8 cellular contexts compared by ENCODE assay signal in genomic region chr7:151570366-151570915, GRCh38. TPM values are rescaled to one million over a fixed set of nuclear protein-coding genes. Genes with fewer than 3 reads are reported as not detected.
DNase-seq lines count a peak whose midpoint lies in the region; ATAC-seq and TF ChIP-seq lines count a peak whose summit lies in the region.

No MANE protein-coding gene starts in this region.

- DNase-seq in DMS53 treated with DMSO at 0.1 percent for 48 hours (lab: John Stamatoyannopoulos, UW; ENCODE audit: unreplicated experiment) = peak; percentile 16
- peak; percentile 18 to 46 for DNase-seq in Kasumi-1 (lab: John Stamatoyannopoulos, UW)
- no peak for DNase-seq in mammary epithelial cell
- no peak for DNase-seq in neural crest cell (ENCODE audit: low read depth, low spot score)
- no peak for DNase-seq in endothelial cell (ENCODE audit: low spot score)
- no peak for DNase-seq in ureter (ENCODE audit: low spot score)
- no peak for DNase-seq in activated naive CD4-positive, alpha-beta T cell treated with anti-CD3 and anti-CD28 coated beads, Interleukin-2, amount 50 U/mL, for 72 hours (ENCODE audit: low spot score in 2 of 2)

- BruUV-seq in mammary epithelial cell (replicated peaks; lab: Mats Ljungman, UMichigan) = no TSS peak

- dilution Hi-C loops in mammary epithelial cell (cut with HindIII; ENCODE audit: low sequenced_read_pairs) = no loop called here

- no peaks in the 10 kb centered on the region for H3K27me3 ChIP-seq in mammary epithelial cell (ENCODE audit: insufficient read depth, low read length)

- H3K4me1 Mint-ChIP-seq in neural crest cell (no peaks in the 10 kb centered on the region), endothelial cell (ENCODE audit: unreplicated experiment) (no peaks in the 10 kb centered on the region)

- H3K27ac ChIP-seq in mammary epithelial cell (ENCODE audit: insufficient read depth, low read depth, low read length) = no peak overlapping the region

- no peak for ATAC-seq in esophagus mucosa
- ATAC-seq in activated naive CD4-positive, alpha-beta T cell treated with anti-CD3 and anti-CD28 coated beads, Interleukin-2, amount 50 U/mL, for 72 hours = no peak

- H3K4me2 ChIP-seq in mammary epithelial cell (ENCODE audit: insufficient read depth, low read depth, low read length) = no peak overlapping the region

- peaks cover 7% of the 10 kb centered on the region for H3K36me3 ChIP-seq in mammary epithelial cell (ENCODE audit: insufficient read depth, low read length)

- CTCF ChIA-PET in mammary epithelial cell (lab: Charles Lee; ENCODE audit: low non-redundant PET) = no interaction called here

- H3K27me3 Mint-ChIP-seq in neural crest cell (ENCODE audit: low read depth) (no peaks in the 10 kb centered on the region), endothelial cell (ENCODE audit: unreplicated experiment) (no peaks in the 10 kb centered on the region)

- no peak overlapping the region for H3K4me3 ChIP-seq in mammary epithelial cell (replicated peaks in 1 of 3; ENCODE audit: insufficient read depth in 1 of 3, low read depth in 2 of 3, low read length in 3 of 3)

- no peak overlapping the region for H2AFZ ChIP-seq in mammary epithelial cell (ENCODE audit: low read depth, low read length)

- H3K9me3 ChIP-seq in mammary epithelial cell (replicated peaks; ENCODE audit: insufficient read depth, low read length) = no peaks in the 10 kb centered on the region

- H4K20me1 ChIP-seq in mammary epithelial cell (ENCODE audit: insufficient read depth, low read length) = no peaks in the 10 kb centered on the region

- H3K4me1 ChIP-seq in mammary epithelial cell (ENCODE audit: insufficient read depth, low read length) = peaks cover 10% of the 10 kb centered on the region

- in situ Hi-C loops in mammary epithelial cell (cut with MboI; ENCODE audit: low sequenced_read_pairs in 2 of 2) = no loop called here

- no peaks in the 10 kb centered on the region for H3K9me3 Mint-ChIP-seq in neural crest cell
- H3K9me3 Mint-ChIP-seq in endothelial cell (ENCODE audit: unreplicated experiment) = no peaks in the 10 kb centered on the region
- no peaks in the 10 kb centered on the region for H3K9me3 Mint-ChIP-seq in activated naive CD4-positive, alpha-beta T cell treated with anti-CD3 and anti-CD28 coated beads, Interleukin-2, amount 50 U/mL, for 72 hours

- H3K27ac Mint-ChIP-seq in neural crest cell (ENCODE audit: unreplicated experiment) (no peak overlapping the region), endothelial cell (ENCODE audit: unreplicated experiment) (no peak overlapping the region)
- no peak overlapping the region for H3K27ac Mint-ChIP-seq in activated naive CD4-positive, alpha-beta T cell treated with anti-CD3 and anti-CD28 coated beads, Interleukin-2, amount 50 U/mL, for 72 hours

- no peak overlapping the region for H3K4me3 Mint-ChIP-seq in neural crest cell
- no peak overlapping the region for H3K4me3 Mint-ChIP-seq in endothelial cell (ENCODE audit: unreplicated experiment)

- H3K79me2 ChIP-seq in mammary epithelial cell (ENCODE audit: insufficient read depth, low read length) = peaks cover 4% of the 10 kb centered on the region

- peaks cover 2% of the 10 kb centered on the region for H3K36me3 Mint-ChIP-seq in neural crest cell (ENCODE audit: low read depth)
- no peaks in the 10 kb centered on the region for H3K36me3 Mint-ChIP-seq in endothelial cell (ENCODE audit: low read depth, unreplicated experiment)
- H3K36me3 Mint-ChIP-seq in activated naive CD4-positive, alpha-beta T cell treated with anti-CD3 and anti-CD28 coated beads, Interleukin-2, amount 50 U/mL, for 72 hours = no peaks in the 10 kb centered on the region

- TF ChIP-seq CTCF in mammary epithelial cell (conservative IDR thresholded peaks at IDR 0.05 in 1 of 2, IDR thresholded peaks at IDR 0.05 in 1 of 2; ENCODE audit: extremely low read depth in 1 of 2, insufficient read depth in 1 of 2, low read depth in 1 of 2, low read length in 2 of 2) (peak; percentile 41 to 47), neural crest cell (conservative IDR thresholded peaks at IDR 0.05) (peak; percentile 63), endothelial cell (IDR thresholded peaks at IDR 0.05; ENCODE audit: unreplicated experiment) (no peak)

- no peak overlapping the region for H3K9ac ChIP-seq in mammary epithelial cell (ENCODE audit: insufficient read depth, low read length)

- intact Hi-C loops in mammary epithelial cell (cut with micrococcal nuclease) = loop anchor here (1.0 to 10.0 kb wide), 6 partner anchors 56 to 364 kb away; no protein-coding TSS in a partner anchor

RNA-seq across cellular contexts. Expression of gene RHEB, which starts 50.7 kb away (rescaled TPM):
- total RNA-seq in mammary epithelial cell (100 to 1,000 TPM in 1 of 2 donors, 10 to 100 TPM in 1; 57.3 to 105 TPM), neural crest cell (92.9 and 108 TPM in 2 replicates), endothelial cell (ENCODE audit: unreplicated experiment) (94.2 TPM), esophagus mucosa (48.4 TPM), ureter (95.2 TPM)
- 56.0 TPM for polyA plus RNA-seq in mammary epithelial cell
- 93.7 TPM for polyA minus RNA-seq in mammary epithelial cell
- total RNA-seq in activated naive CD4-positive, alpha-beta T cell treated with anti-CD3 and anti-CD28 coated beads, Interleukin-2, amount 50 U/mL, for 72 hours = 10 to 100 TPM; 37.1 to 81.9 TPM

Comparison
In these comparisons a context has a peak if more than half of its experiments do, and no peak if none do; other contexts are left out.
1. DNase-seq: peak in DMS53 treated with DMSO at 0.1 percent for 48 hours (single experiment) and Kasumi-1 (2 of 2); none in mammary epithelial cell (single experiment), neural crest cell (single experiment), endothelial cell (single experiment), ureter (single experiment) and activated naive CD4-positive, alpha-beta T cell treated with anti-CD3 and anti-CD28 coated beads, Interleukin-2, amount 50 U/mL, for 72 hours (0 of 2).